10 cellular contexts compared by ENCODE assay signal in the genomic region with DNA sequence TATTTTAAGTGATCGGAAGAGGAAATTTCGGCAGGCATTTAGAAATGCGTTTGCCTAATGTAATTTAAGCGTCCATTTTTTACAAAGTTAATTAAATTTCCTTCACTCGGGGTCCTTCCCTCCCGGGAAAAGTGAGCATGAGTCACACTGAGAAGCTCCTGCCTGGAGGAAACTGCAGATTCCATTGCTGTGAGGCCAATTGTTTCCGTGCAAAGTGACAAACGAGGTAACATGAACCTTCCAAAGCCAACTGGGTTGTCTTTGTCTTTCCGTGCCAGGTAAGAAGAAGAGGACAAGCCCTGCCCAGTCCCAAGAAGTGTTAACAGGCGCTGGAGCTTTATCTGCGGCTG.
DNase-seq lines count a peak whose midpoint lies in the region; ATAC-seq, FAIRE-seq and TF ChIP-seq lines count a peak whose summit lies in the region.
"Had no signal": no experiment of that assay in that cellular context is flagged by ENCODE, and none has a peak within 500 bp of the region (broad histone marks: within the 10 kb centered on the region; RNA-seq: fewer than 3 reads in every experiment).

No MANE protein-coding gene starts in this region.

- H3K4me3 ChIP-seq in epithelial cell of esophagus (ENCODE audit: low read length): peak overlapping the region; percentile 41
- H3K4me3 ChIP-seq in muscle layer of duodenum (ENCODE audit: low read depth in 1 of 2, low read length in 2 of 2): peak overlapping the region; percentile 54 to 65
- H3K4me3 ChIP-seq in CD4-positive, alpha-beta memory T cell (ENCODE audit: low read length in 2 of 2): no peak overlapping the region
- H3K4me3 ChIP-seq in MM.1S (ENCODE audit: low read length): no peak overlapping the region

- FAIRE-seq in GM19239 (lab: Jason Lieb, UNC): no peak

- H3K4me2 ChIP-seq in MM.1S (ENCODE audit: low read depth, low read length): no peak overlapping the region

- intact Hi-C loops in CD4-positive, alpha-beta memory T cell (cut with micrococcal nuclease): no loop called here

- H4K20me1 ChIP-seq in MM.1S (ENCODE audit: insufficient read depth, low read length): no peaks in the 10 kb centered on the region

- H3F3A ChIP-seq in MM.1S (ENCODE audit: insufficient read depth, low read length): no peaks in the 10 kb centered on the region

- no peak overlapping the region for H3K4me3 Mint-ChIP-seq in CD4-positive, alpha-beta memory T cell

- H3K9me2 ChIP-seq in MM.1S (replicated peaks; ENCODE audit: insufficient read depth, low read length): no peaks in the 10 kb centered on the region

- H3K27ac ChIP-seq in muscle layer of duodenum (ENCODE audit: low read length) (peak overlapping the region; percentile 47), MM.1S (ENCODE audit: low read length) (no peak overlapping the region)
- H3K27ac ChIP-seq in CD4-positive, alpha-beta memory T cell (ENCODE audit: low read depth, low read length): no peak overlapping the region

- H3K27ac Mint-ChIP-seq in CD4-positive, alpha-beta memory T cell: no peak overlapping the region

- POLR2A ChIA-PET in CD4-positive, alpha-beta memory T cell (lab: Charles Lee; ENCODE audit: partially characterized antibody): no interaction called here

- no peaks in the 10 kb centered on the region for H3K79me2 ChIP-seq in MM.1S (ENCODE audit: low read length)

- DNase-seq in A172 (ENCODE audit: low spot score) (peak; percentile 37), M059J (ENCODE audit: low read depth) (peak; percentile 71), epithelial cell of esophagus (ENCODE audit: low read depth) (peak; percentile 53), GM19239 (ENCODE audit: insufficient read length, low spot score) (no peak), MM.1S (no peak)
- no peak for DNase-seq in CD4-positive, alpha-beta memory T cell
- DNase-seq: DND-41, occipital lobe had no signal

- H3K9ac ChIP-seq in MM.1S (ENCODE audit: low read length): no peak overlapping the region

- TF ChIP-seq CTCF in epithelial cell of esophagus (IDR thresholded peaks at IDR 0.05; ENCODE audit: insufficient read depth, low read depth, low read length, missing control alignments) (no peak), MM.1S (IDR thresholded peaks at IDR 0.05; ENCODE audit: low read length) (no peak)

- no peaks in the 10 kb centered on the region for H3K36me3 Mint-ChIP-seq in CD4-positive, alpha-beta memory T cell

- peaks cover 3 to 6% (median 6%) of the 10 kb centered on the region in 4 donors for H3K4me1 Mint-ChIP-seq in CD4-positive, alpha-beta memory T cell

- H3K9me3 ChIP-seq in muscle layer of duodenum (ENCODE audit: control insufficient read depth in 1 of 2, low read length in 2 of 2): no peaks in the 10 kb centered on the region
- H3K9me3 ChIP-seq in CD4-positive, alpha-beta memory T cell (ENCODE audit: control insufficient read depth in 1 of 2, low read length in 2 of 2): no peaks in the 10 kb centered on the region
- no peaks in the 10 kb centered on the region for H3K9me3 ChIP-seq in MM.1S (replicated peaks; ENCODE audit: insufficient read depth, low read length)

- H3K27me3 ChIP-seq in muscle layer of duodenum (ENCODE audit: low read depth, low read length): no peaks in the 10 kb centered on the region
- peaks cover 7% of the 10 kb centered on the region for H3K27me3 ChIP-seq in CD4-positive, alpha-beta memory T cell (ENCODE audit: insufficient read depth, low read length)
- H3K27me3 ChIP-seq in MM.1S (replicated peaks; ENCODE audit: insufficient read depth, low read length): no peaks in the 10 kb centered on the region

- CTCF ChIA-PET in CD4-positive, alpha-beta memory T cell (lab: Charles Lee; ENCODE audit: partially characterized antibody): interaction anchor here (0.8 kb wide), 1 partner anchor 49 kb away, joined by 3 read pairs; no protein-coding TSS in a partner anchor

- no peaks in the 10 kb centered on the region for H3K36me3 ChIP-seq in muscle layer of duodenum (ENCODE audit: control insufficient read depth in 1 of 2, insufficient read depth in 2 of 2, low read length in 2 of 2)
- no peaks in the 10 kb centered on the region for H3K36me3 ChIP-seq in CD4-positive, alpha-beta memory T cell (ENCODE audit: insufficient read depth, low read length)
- no peaks in the 10 kb centered on the region for H3K36me3 ChIP-seq in MM.1S (replicated peaks; ENCODE audit: insufficient read depth, low read length)

- H3K4me1 ChIP-seq in muscle layer of duodenum (ENCODE audit: control insufficient read depth in 1 of 2, insufficient read depth in 2 of 2, low read length in 2 of 2) (peaks cover 0 to 26% of the 10 kb centered on the region in 2 donors), MM.1S (ENCODE audit: low read length) (no peaks in the 10 kb centered on the region)
- H3K4me1 ChIP-seq in CD4-positive, alpha-beta memory T cell (ENCODE audit: insufficient read depth, low read length): no peaks in the 10 kb centered on the region

- ATAC-seq in GM18870 (IDR thresholded peaks at IDR 0.05; ENCODE audit: unreplicated experiment): no peak

- H3K27me3 Mint-ChIP-seq in CD4-positive, alpha-beta memory T cell: peaks cover 33 to 39% of the 10 kb centered on the region in 2 donors

- H3K9me3 Mint-ChIP-seq in CD4-positive, alpha-beta memory T cell: no peaks in the 10 kb centered on the region

- no peak overlapping the region for H2AFZ ChIP-seq in MM.1S (ENCODE audit: low read length)

Comparison
In these comparisons a context has a peak if more than half of its experiments do, and no peak if none do; other contexts are left out.
1. DNase-seq: peak in A172 (single experiment), M059J (single experiment) and epithelial cell of esophagus (single experiment); none in GM19239 (single experiment), CD4-positive, alpha-beta memory T cell (0 of 5) and MM.1S (single experiment).
2. H3K4me3 ChIP-seq: peak in epithelial cell of esophagus (single experiment) and muscle layer of duodenum (2 of 2); none in CD4-positive, alpha-beta memory T cell (0 of 2) and MM.1S (single experiment).